Comparison of ENCODE assay signal across 8 cellular contexts in the genomic region with DNA sequence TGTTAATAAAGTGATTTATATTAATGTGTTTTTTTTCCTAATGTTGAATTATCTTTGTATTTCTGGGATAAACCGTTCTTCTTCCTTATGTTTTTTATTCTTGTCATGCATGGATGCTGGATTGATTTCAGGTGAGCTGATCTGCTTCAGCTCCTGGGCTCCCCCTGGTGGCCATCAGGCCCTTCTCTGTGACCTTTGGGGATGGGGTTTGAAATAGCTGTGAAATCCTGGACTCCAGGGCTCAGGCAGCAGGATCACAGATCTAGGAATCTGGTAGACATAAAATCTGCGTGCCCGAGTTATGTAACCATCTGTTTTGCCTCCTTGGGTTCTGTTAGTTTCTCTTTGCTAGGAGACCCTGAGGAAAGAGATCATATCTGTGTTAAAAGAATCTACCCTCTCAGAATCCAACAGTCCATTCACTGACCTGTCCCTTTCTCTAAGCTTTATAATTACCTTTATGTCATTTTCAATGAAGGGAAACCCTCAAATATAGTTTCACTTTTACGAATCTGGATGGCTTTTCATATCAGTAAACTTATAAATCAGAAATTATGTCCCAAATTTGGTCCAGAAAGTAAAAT. TPM values are rescaled to one million over a fixed set of nuclear protein-coding genes. Genes with fewer than 3 reads are reported as not detected.
DNase-seq lines count a peak whose midpoint lies in the region; ATAC-seq and TF ChIP-seq lines count a peak whose summit lies in the region.

No MANE protein-coding gene starts in this region.

- intact Hi-C loops in Right ventricle myocardium inferior (cut with DNase I): loop anchor here (1.0 to 10.0 kb wide), 3 partner anchors 56 to 238 kb away; no protein-coding TSS in a partner anchor
- intact Hi-C loops in posterior vena cava (cut with DNase I): loop anchor here in 1 of 2 donors (5.0 kb wide), 1 partner anchor 90 kb away; a partner anchor contains a TSS

- H3K9ac ChIP-seq in SK-N-SH: no peak overlapping the region

- H3K27me3 Mint-ChIP-seq in activated naive CD4-positive, alpha-beta T cell treated with anti-CD3 and anti-CD28 coated beads, Interleukin-2, amount 50 U/mL, for 24 hours: peaks cover 3% of the 10 kb centered on the region

- H3K4me1 ChIP-seq in SK-N-SH (ENCODE audit: control insufficient read depth in 1 of 2, insufficient read depth in 2 of 2, low read depth in 1 of 2, low read length in 1 of 2) (no peaks in the 10 kb centered on the region; a peak in 1 of 4 replicates), urinary bladder (ENCODE audit: insufficient read depth) (no peaks in the 10 kb centered on the region)

- H3K4me3 Mint-ChIP-seq in activated naive CD4-positive, alpha-beta T cell treated with anti-CD3 and anti-CD28 coated beads, Interleukin-2, amount 50 U/mL, for 24 hours: no peak overlapping the region

- no peaks in the 10 kb centered on the region for H3K36me3 ChIP-seq in SK-N-SH (replicated peaks in 1 of 2; ENCODE audit: control insufficient read depth in 1 of 2, insufficient read depth in 2 of 2, low read length in 1 of 2)
- no peaks in the 10 kb centered on the region for H3K36me3 ChIP-seq in urinary bladder (ENCODE audit: insufficient read depth)

- H3K27ac Mint-ChIP-seq in activated naive CD4-positive, alpha-beta T cell treated with anti-CD3 and anti-CD28 coated beads, Interleukin-2, amount 50 U/mL, for 24 hours: peak overlapping the region; percentile 20

- no peak overlapping the region for H3K4me2 ChIP-seq in SK-N-SH

- POLR2A ChIA-PET in SK-N-SH (lab: Yijun Ruan, JAX): interaction anchor here (0.8 kb wide), 1 partner anchor 125 kb away, joined by 3 read pairs; no protein-coding TSS in a partner anchor

- H4K20me1 ChIP-seq in SK-N-SH (ENCODE audit: insufficient read depth): no peaks in the 10 kb centered on the region

- peak; percentile 79 for DNase-seq in Daoy (ENCODE audit: low read depth)
- DNase-seq in MV-4-11 (lab: John Stamatoyannopoulos, UW): peak; percentile 7
- peak; percentile 83 for DNase-seq in SK-N-SH
- DNase-seq in Right ventricle myocardium inferior (ENCODE audit: missing footprints): peak; percentile 90
- DNase-seq in posterior vena cava (ENCODE audit: low spot score): peak; percentile 94
- no peak for DNase-seq in mesenteric fat pad (ENCODE audit: low spot score)

- CTCF ChIA-PET in SK-N-SH (lab: Yijun Ruan, JAX): interaction anchor here (0.6 to 3.0 kb wide), 64 partner anchors 8 to 816 kb away, joined by 3 to 136 read pairs (median 6); a partner anchor contains a TSS

- peak; percentile 81 for ATAC-seq in Right ventricle myocardium inferior

- H3F3A ChIP-seq in SK-N-SH (replicated peaks; ENCODE audit: insufficient read depth): peaks cover 5% of the 10 kb centered on the region

- H3K9me2 ChIP-seq in SK-N-SH: no peaks in the 10 kb centered on the region

- H3K4me1 Mint-ChIP-seq in activated naive CD4-positive, alpha-beta T cell treated with anti-CD3 and anti-CD28 coated beads, Interleukin-2, amount 50 U/mL, for 24 hours: no peaks in the 10 kb centered on the region

- no peaks in the 10 kb centered on the region for H3K9me3 ChIP-seq in SK-N-SH

- no peak overlapping the region for H3K27ac ChIP-seq in SK-N-SH (ENCODE audit: low read depth in 2 of 2, low read length in 1 of 2)
- H3K27ac ChIP-seq in urinary bladder (ENCODE audit: low read depth): peak overlapping the region; percentile 5

- H3K9me3 Mint-ChIP-seq in activated naive CD4-positive, alpha-beta T cell treated with anti-CD3 and anti-CD28 coated beads, Interleukin-2, amount 50 U/mL, for 24 hours: peaks cover 5% of the 10 kb centered on the region

- TF ChIP-seq EP300 in SK-N-SH (IDR thresholded peaks at IDR 0.05; ENCODE audit: borderline replicate concordance in 1 of 2, low read depth in 1 of 2, low read length in 1 of 2): no peak

- H3K36me3 Mint-ChIP-seq in activated naive CD4-positive, alpha-beta T cell treated with anti-CD3 and anti-CD28 coated beads, Interleukin-2, amount 50 U/mL, for 24 hours: peaks cover 4% of the 10 kb centered on the region

- TF ChIP-seq CTCF in SK-N-SH (IDR thresholded peaks at IDR 0.05): peak; percentile 99

- peak; percentile 84 for TF ChIP-seq RAD21 in SK-N-SH (IDR thresholded peaks at IDR 0.05; ENCODE audit: low read length)

- H3K4me3 ChIP-seq in SK-N-SH (ENCODE audit: low read depth in 2 of 2, low read length in 1 of 2): no peak overlapping the region; a peak in 1 of 4 replicates
- no peak overlapping the region for H3K4me3 ChIP-seq in urinary bladder (ENCODE audit: low read depth, low read length)

- H3K27me3 ChIP-seq in SK-N-SH (ENCODE audit: insufficient read depth): no peaks in the 10 kb centered on the region

- H3K79me2 ChIP-seq in SK-N-SH (ENCODE audit: insufficient read depth): no peaks in the 10 kb centered on the region

- WGBS in SK-N-SH (ENCODE audit: low lambda C conversion rate): 0% methylated on average over 4 of the region's 4 CpGs
- WGBS in urinary bladder: under 1% methylated on average over 4 of the region's 4 CpGs

- H2AFZ ChIP-seq in SK-N-SH (ENCODE audit: low read depth): 0 out of 2 replicates have a peak overlapping the region, but pooled peaks have one; percentile 20

TF ChIP-seq in SK-N-SH, 30 proteins besides CTCF, POLR2A, EP300 and RAD21 (continues in another document):
- TF ChIP-seq TCF12 (IDR thresholded peaks at IDR 0.05): no peak
- no peak for TF ChIP-seq RXRA (IDR thresholded peaks at IDR 0.05; ENCODE audit: borderline replicate concordance, low read depth)
- TF ChIP-seq, protein P1, sequence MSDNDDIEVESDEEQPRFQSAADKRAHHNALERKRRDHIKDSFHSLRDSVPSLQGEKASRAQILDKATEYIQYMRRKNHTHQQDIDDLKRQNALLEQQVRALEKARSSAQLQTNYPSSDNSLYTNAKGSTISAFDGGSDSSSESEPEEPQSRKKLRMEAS (IDR thresholded peaks at IDR 0.05; ENCODE audit: low read depth): no peak
- TF ChIP-seq JUND (IDR thresholded peaks at IDR 0.05): no peak
- no peak for TF ChIP-seq NRF1 (IDR thresholded peaks at IDR 0.05; ENCODE audit: low read depth, low read length)
- TF ChIP-seq RFX5 (IDR thresholded peaks at IDR 0.05; ENCODE audit: low read length): 0 out of 2 replicates have a peak, but pooled peaks have one; percentile 24
- TF ChIP-seq, protein P2, sequence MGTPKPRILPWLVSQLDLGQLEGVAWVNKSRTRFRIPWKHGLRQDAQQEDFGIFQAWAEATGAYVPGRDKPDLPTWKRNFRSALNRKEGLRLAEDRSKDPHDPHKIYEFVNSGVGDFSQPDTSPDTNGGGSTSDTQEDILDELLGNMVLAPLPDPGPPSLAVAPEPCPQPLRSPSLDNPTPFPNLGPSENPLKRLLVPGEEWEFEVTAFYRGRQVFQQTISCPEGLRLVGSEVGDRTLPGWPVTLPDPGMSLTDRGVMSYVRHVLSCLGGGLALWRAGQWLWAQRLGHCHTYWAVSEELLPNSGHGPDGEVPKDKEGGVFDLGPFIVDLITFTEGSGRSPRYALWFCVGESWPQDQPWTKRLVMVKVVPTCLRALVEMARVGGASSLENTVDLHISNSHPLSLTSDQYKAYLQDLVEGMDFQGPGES (IDR thresholded peaks at IDR 0.05; ENCODE audit: low read depth, low read length): no peak
- no peak for TF ChIP-seq SIN3A (IDR thresholded peaks at IDR 0.05; ENCODE audit: borderline replicate concordance, low read depth, low read length)
- no peak for TF ChIP-seq TEAD4 (IDR thresholded peaks at IDR 0.05; ENCODE audit: borderline replicate concordance, insufficient read depth)
- peak; percentile 24; the same call in 1 of the 2 replicates for TF ChIP-seq GATA2 (CRISPR knock-in tag; IDR thresholded peaks at IDR 0.05)
- no peak for TF ChIP-seq MEF2A (IDR thresholded peaks at IDR 0.05; ENCODE audit: borderline replicate concordance, low read depth)

RNA-seq across cellular contexts. Expression of a gene that starts 12.2 kb away (rescaled TPM):
- not detected in 2 replicates for total RNA-seq in Daoy (2014; rRNA removed; shearing (Covaris generic))
- polyA plus RNA-seq in SK-N-SH (2012; rRNA removed) (not detected in 2 replicates), urinary bladder (not detected)
- polyA plus RNA-seq in SK-N-SH (2012; cell fraction: cytosol; rRNA removed): not detected in 2 replicates
- not detected in 2 replicates for polyA plus RNA-seq in SK-N-SH (2012; cell fraction: nucleus; rRNA removed)
- total RNA-seq in Right ventricle myocardium inferior (not detected), posterior vena cava (not detected), urinary bladder (not detected), mesenteric fat pad (not detected)

RNA-seq across cellular contexts. Expression of a gene that starts 23.6 kb away (rescaled TPM):
- total RNA-seq in Daoy (2014; rRNA removed; shearing (Covaris generic)): 1.8 and 3.5 TPM in 2 replicates
- polyA plus RNA-seq in SK-N-SH (2012; rRNA removed) (2.0 and 3.0 TPM in 2 replicates), urinary bladder (15.8 TPM)
- 1.9 and 2.0 TPM in 2 replicates for polyA plus RNA-seq in SK-N-SH (2012; cell fraction: cytosol; rRNA removed)
- 1.5 and 2.7 TPM in 2 replicates for polyA plus RNA-seq in SK-N-SH (2012; cell fraction: nucleus; rRNA removed)
- total RNA-seq in Right ventricle myocardium inferior (8.1 TPM), posterior vena cava (10 to 100 TPM in 1 of 2 donors, 1 to 10 TPM in 1; 4.8 to 20.1 TPM), urinary bladder (0.42 TPM), mesenteric fat pad (5.2 TPM)

RNA-seq across cellular contexts. Expression of a gene that starts 26.9 kb away (rescaled TPM):
- total RNA-seq in Daoy (2014; rRNA removed; shearing (Covaris generic)): 0.06 TPM in 1 of 2 replicates, not detected in the other
- 0.11 and 0.13 TPM in 2 replicates for polyA plus RNA-seq in SK-N-SH (2012; rRNA removed)
- polyA plus RNA-seq in SK-N-SH (2012; cell fraction: cytosol; rRNA removed): 0.04 and 0.07 TPM in 2 replicates
- 0.23 and 0.24 TPM in 2 replicates for polyA plus RNA-seq in SK-N-SH (2012; cell fraction: nucleus; rRNA removed)
- total RNA-seq in Right ventricle myocardium inferior: 9.6 TPM
- 1 to 10 TPM; 2.5 to 4.0 TPM for total RNA-seq in posterior vena cava
- total RNA-seq in urinary bladder: not detected
- 1.4 TPM for polyA plus RNA-seq in urinary bladder
- 25.3 TPM for total RNA-seq in mesenteric fat pad

RNA-seq across cellular contexts. Expression of a gene that starts 53.3 kb away (rescaled TPM):
- 1.1 and 2.0 TPM in 2 replicates for total RNA-seq in Daoy (2014; rRNA removed; shearing (Covaris generic))
- 5.3 and 5.8 TPM in 2 replicates for polyA plus RNA-seq in SK-N-SH (2012; rRNA removed)
- polyA plus RNA-seq in SK-N-SH (2012; cell fraction: cytosol; rRNA removed): 3.3 and 4.5 TPM in 2 replicates
- 22.3 and 32.3 TPM in 2 replicates for polyA plus RNA-seq in SK-N-SH (2012; cell fraction: nucleus; rRNA removed)
- 13.8 TPM for total RNA-seq in Right ventricle myocardium inferior
- 10 to 100 TPM; 16.1 to 18.5 TPM for total RNA-seq in posterior vena cava
- 4.8 TPM for total RNA-seq in urinary bladder
- polyA plus RNA-seq in urinary bladder: 23.8 TPM
- 6.7 TPM for total RNA-seq in mesenteric fat pad

RNA-seq across cellular contexts. Expression of a gene that starts 53.8 kb away (rescaled TPM):
- total RNA-seq in Daoy (2014; rRNA removed; shearing (Covaris generic)): not detected in 2 replicates
- polyA plus RNA-seq in SK-N-SH (2012; rRNA removed) (not detected in 2 replicates), urinary bladder (not detected)
- not detected in 2 replicates for polyA plus RNA-seq in SK-N-SH (2012; cell fraction: cytosol; rRNA removed)
- not detected in 2 replicates for polyA plus RNA-seq in SK-N-SH (2012; cell fraction: nucleus; rRNA removed)
- total RNA-seq in Right ventricle myocardium inferior (not detected), posterior vena cava (not detected), urinary bladder (0.21 TPM), mesenteric fat pad (not detected)
